In genomic region chr2:13652531-13653313, GRCh38 we compare ENCODE assay signal across 1 cellular context.
TF ChIP-seq lines count a peak whose summit lies in the region.

No MANE protein-coding gene starts in this region.

TF ChIP-seq in HepG2, 621 proteins besides CTCF, POLR2A, EP300 and RAD21 (continued from another document):
- TF ChIP-seq, protein P1, sequence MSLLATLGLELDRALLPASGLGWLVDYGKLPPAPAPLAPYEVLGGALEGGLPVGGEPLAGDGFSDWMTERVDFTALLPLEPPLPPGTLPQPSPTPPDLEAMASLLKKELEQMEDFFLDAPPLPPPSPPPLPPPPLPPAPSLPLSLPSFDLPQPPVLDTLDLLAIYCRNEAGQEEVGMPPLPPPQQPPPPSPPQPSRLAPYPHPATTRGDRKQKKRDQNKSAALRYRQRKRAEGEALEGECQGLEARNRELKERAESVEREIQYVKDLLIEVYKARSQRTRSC (CRISPR knock-in tag; IDR thresholded peaks at IDR 0.05; ENCODE audit: low read depth), result no peak
- TF ChIP-seq SOX6 (IDR thresholded peaks at IDR 0.05) (no peak), SOX6 (CRISPR knock-in tag; IDR thresholded peaks at IDR 0.05) (no peak), YY1 (IDR thresholded peaks at IDR 0.05; ENCODE audit: insufficient read depth, insufficient replicate concordance, low read depth, low read length) (no peak), ZBTB10 (CRISPR knock-in tag; IDR thresholded peaks at IDR 0.05; ENCODE audit: borderline replicate concordance) (no peak), U2AF1 (optimal IDR thresholded peaks at IDR 0.05; ENCODE audit: low read depth, low read length) (no peak), ZNF460 (CRISPR knock-in tag; IDR thresholded peaks at IDR 0.05; ENCODE audit: borderline replicate concordance) (no peak), ZBTB44 (CRISPR knock-in tag; IDR thresholded peaks at IDR 0.05) (no peak), TBX2 (CRISPR knock-in tag; IDR thresholded peaks at IDR 0.05; ENCODE audit: borderline replicate concordance) (no peak), RELA (CRISPR knock-in tag; IDR thresholded peaks at IDR 0.05) (no peak)
- TF ChIP-seq, protein P2, sequence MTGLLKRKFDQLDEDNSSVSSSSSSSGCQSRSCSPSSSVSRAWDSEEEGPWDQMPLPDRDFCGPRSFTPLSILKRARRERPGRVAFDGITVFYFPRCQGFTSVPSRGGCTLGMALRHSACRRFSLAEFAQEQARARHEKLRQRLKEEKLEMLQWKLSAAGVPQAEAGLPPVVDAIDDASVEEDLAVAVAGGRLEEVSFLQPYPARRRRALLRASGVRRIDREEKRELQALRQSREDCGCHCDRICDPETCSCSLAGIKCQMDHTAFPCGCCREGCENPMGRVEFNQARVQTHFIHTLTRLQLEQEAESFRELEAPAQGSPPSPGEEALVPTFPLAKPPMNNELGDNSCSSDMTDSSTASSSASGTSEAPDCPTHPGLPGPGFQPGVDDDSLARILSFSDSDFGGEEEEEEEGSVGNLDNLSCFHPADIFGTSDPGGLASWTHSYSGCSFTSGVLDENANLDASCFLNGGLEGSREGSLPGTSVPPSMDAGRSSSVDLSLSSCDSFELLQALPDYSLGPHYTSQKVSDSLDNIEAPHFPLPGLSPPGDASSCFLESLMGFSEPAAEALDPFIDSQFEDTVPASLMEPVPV (CRISPR knock-in tag; IDR thresholded peaks at IDR 0.05), result no peak
